8 cellular contexts compared by ENCODE assay signal in the genomic region with DNA sequence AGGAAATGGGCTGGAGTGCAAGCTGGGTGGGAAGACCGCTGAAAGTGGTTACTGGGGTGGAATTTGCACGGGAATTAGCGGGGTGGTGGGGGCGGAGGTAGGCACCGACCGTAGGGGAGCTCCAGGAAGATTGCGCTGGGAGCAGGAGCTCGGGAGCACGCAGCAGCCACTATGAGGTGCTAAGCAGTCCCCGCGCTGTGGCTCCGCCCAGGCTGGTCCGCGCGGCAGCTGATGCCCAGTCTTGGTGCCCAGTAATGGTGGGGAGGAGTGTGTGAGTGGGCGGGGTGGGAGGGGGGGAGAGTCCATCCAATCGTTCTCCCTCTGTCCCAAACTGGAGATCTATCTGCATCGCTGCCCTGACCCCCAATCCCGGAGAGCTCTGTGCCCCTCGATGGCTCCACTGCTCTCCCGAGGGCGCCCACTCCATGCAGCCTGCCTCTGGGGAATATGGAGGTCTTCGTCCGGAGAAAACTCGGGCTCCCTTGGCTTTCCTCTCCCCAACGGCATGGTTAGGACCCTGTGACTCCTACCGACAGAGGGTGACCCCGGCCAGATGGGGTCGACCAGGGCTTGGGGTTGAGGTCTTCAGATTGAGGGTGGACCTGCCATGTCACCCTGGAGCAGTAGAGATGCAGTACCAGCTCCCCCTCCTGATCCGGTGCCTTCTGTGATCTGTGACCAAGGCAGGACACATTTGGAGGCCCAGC. TPM values are rescaled to one million over a fixed set of nuclear protein-coding genes. Genes with fewer than 3 reads are reported as not detected.
DNase-seq lines count a peak whose midpoint lies in the region; ATAC-seq and TF ChIP-seq lines count a peak whose summit lies in the region.

No MANE protein-coding gene starts in this region.

- no peak for DNase-seq in CD4-positive, alpha-beta T cell
- DNase-seq in activated B cell treated with CpG ODN at 0.5 μM for 24 hours (no peak), left cardiac atrium (peak; percentile 56), dedifferentiated amniotic fluid mesenchymal stem cell (ENCODE audit: extremely low spot score) (no peak), SW 1271 (lab: John Stamatoyannopoulos, UW) (no peak), posterior vena cava (ENCODE audit: low spot score) (no peak)

- no peak overlapping the region for H3K9ac ChIP-seq in parathyroid adenoma

- peaks cover 9% of the 10 kb centered on the region for H3K4me1 ChIP-seq in parathyroid adenoma

- H3K27me3 Mint-ChIP-seq in CD4-positive, alpha-beta T cell: no peaks in the 10 kb centered on the region
- H3K27me3 Mint-ChIP-seq in activated B cell treated with CpG ODN at 0.5 μM for 24 hours: no peaks in the 10 kb centered on the region

- peak overlapping the region; percentile 90 for H3K4me3 Mint-ChIP-seq in CD4-positive, alpha-beta T cell
- peak overlapping the region; percentile 86 for H3K4me3 Mint-ChIP-seq in activated B cell treated with CpG ODN at 0.5 μM for 24 hours

- peak overlapping the region; percentile 78 for H2AFZ ChIP-seq in parathyroid adenoma

- no peaks in the 10 kb centered on the region for H3K36me3 ChIP-seq in parathyroid adenoma (ENCODE audit: control insufficient read depth, insufficient read depth, low read length)

- H3K27ac ChIP-seq in CD4-positive, alpha-beta T cell (ENCODE audit: low read depth, low read length): peak overlapping the region; percentile 62
- H3K27ac ChIP-seq in parathyroid adenoma: no peak overlapping the region

- POLR2A ChIA-PET in CD4-positive, alpha-beta T cell (lab: Charles Lee): interaction anchor here (0.8 to 4.7 kb wide), 14 partner anchors 9 to 1916 kb away, joined by 3 to 184 read pairs (median 8); partner anchors contain the start of genes DBNDD2, PCIF1, PIGT and SYS1
- POLR2A ChIA-PET in activated B cell treated with CpG ODN at 0.5 μM for 24 hours (lab: Charles Lee): interaction anchor here (0.6 to 4.7 kb wide), 8 partner anchors 11 to 90 kb away, joined by 3 to 46 read pairs (median 6); partner anchors contain the start of genes PIGT, SDC4 and SYS1

- ATAC-seq in CD4-positive, alpha-beta T cell (ENCODE audit: poor library complexity): no peak
- ATAC-seq in activated B cell treated with CpG ODN at 0.5 μM for 24 hours (ENCODE audit: low read depth): no peak
- ATAC-seq in left cardiac atrium: peak; percentile 83
- ATAC-seq in GM18511 (IDR thresholded peaks at IDR 0.05; ENCODE audit: unreplicated experiment): no peak

- TF ChIP-seq CTCF in CD4-positive, alpha-beta T cell (IDR thresholded peaks at IDR 0.05): no peak
- TF ChIP-seq CTCF in activated B cell treated with CpG ODN at 0.5 μM for 24 hours (IDR thresholded peaks at IDR 0.05) (no peak), parathyroid adenoma (IDR thresholded peaks at IDR 0.05) (no peak)

- no peaks in the 10 kb centered on the region for H3K9me3 Mint-ChIP-seq in CD4-positive, alpha-beta T cell
- no peaks in the 10 kb centered on the region for H3K9me3 Mint-ChIP-seq in activated B cell treated with CpG ODN at 0.5 μM for 24 hours

- CTCF ChIA-PET in CD4-positive, alpha-beta T cell (lab: Charles Lee): interaction anchor here (0.9 to 9.5 kb wide), 18 partner anchors 10 to 398 kb away, joined by 3 to 132 read pairs (median 5); partner anchors contain the start of genes PIGT and SYS1
- CTCF ChIA-PET in activated B cell treated with CpG ODN at 0.5 μM for 24 hours (lab: Charles Lee): interaction anchor here (1.2 to 22.9 kb wide), 15 partner anchors 10 to 399 kb away, joined by 3 to 534 read pairs (median 10); partner anchors contain the start of genes PIGT and SYS1

- H3K4me1 Mint-ChIP-seq in CD4-positive, alpha-beta T cell (ENCODE audit: low read depth): peaks cover 53% of the 10 kb centered on the region
- H3K4me1 Mint-ChIP-seq in activated B cell treated with CpG ODN at 0.5 μM for 24 hours: peaks cover 62% of the 10 kb centered on the region

- peak overlapping the region; percentile 96 for H3K27ac Mint-ChIP-seq in CD4-positive, alpha-beta T cell
- no peak overlapping the region for H3K27ac Mint-ChIP-seq in activated B cell treated with CpG ODN at 0.5 μM for 24 hours

- intact Hi-C loops in CD4-positive, alpha-beta T cell (cut with DNase I, micrococcal nuclease): loop anchor here (1.0 to 5.0 kb wide), 5 partner anchors 9 to 485 kb away; partner anchors contain the start of genes ACOT8 (in 1 of the 2), PIGT (in 1 of the 2), SYS1 (in 1 of the 2) and ZSWIM3 (in 1 of the 2)
- intact Hi-C loops in activated B cell treated with CpG ODN at 0.5 μM for 24 hours (cut with micrococcal nuclease): no loop called here
- intact Hi-C loops in left cardiac atrium (cut with DNase I): loop anchor here (5.0 kb wide), 3 partner anchors 50 to 400 kb away; no protein-coding TSS in a partner anchor
- intact Hi-C loops in posterior vena cava (cut with DNase I): loop anchor here (2.0 to 5.0 kb wide), 3 partner anchors 34 to 55 kb away; partner anchors contain the start of gene DBNDD2 (in 1 of the 2)

- no peak overlapping the region for H3K4me2 ChIP-seq in parathyroid adenoma (ENCODE audit: low read length)

- peaks cover 29% of the 10 kb centered on the region for H3K36me3 Mint-ChIP-seq in CD4-positive, alpha-beta T cell (ENCODE audit: low read depth)
- H3K36me3 Mint-ChIP-seq in activated B cell treated with CpG ODN at 0.5 μM for 24 hours (ENCODE audit: low read depth): peaks cover 22% of the 10 kb centered on the region

- no peak overlapping the region for H3K4me3 ChIP-seq in parathyroid adenoma (ENCODE audit: low read depth, low read length)

- peaks cover 10% of the 10 kb centered on the region for H3K79me2 ChIP-seq in parathyroid adenoma

- H3K27me3 ChIP-seq in CD4-positive, alpha-beta T cell (ENCODE audit: control insufficient read depth, insufficient read depth, low read length): no peaks in the 10 kb centered on the region
- no peaks in the 10 kb centered on the region for H3K27me3 ChIP-seq in parathyroid adenoma (ENCODE audit: control insufficient read depth, insufficient read depth, low read length)

- H3K9me3 ChIP-seq in CD4-positive, alpha-beta T cell (ENCODE audit: control insufficient read depth, low read length): no peaks in the 10 kb centered on the region
- H3K9me3 ChIP-seq in parathyroid adenoma (ENCODE audit: control insufficient read depth, low read length): no peaks in the 10 kb centered on the region

RNA-seq across cellular contexts. Expression of gene TP53TG5, which starts 5.3 kb away (rescaled TPM):
- total RNA-seq in CD4-positive, alpha-beta T cell: under 1 TPM in 1 of 2 experiments, not detected in 1; 0.36 TPM
- total RNA-seq in activated B cell treated with CpG ODN at 0.5 μM for 24 hours (not detected in 2 replicates), left cardiac atrium (1 to 10 TPM in 1 of 2 donors, under 1 TPM in 1; 0.68 to 2.0 TPM), posterior vena cava (1 to 10 TPM; 1.4 to 2.0 TPM)

RNA-seq across cellular contexts. Expression of gene SYS1, which starts 9.8 kb away (rescaled TPM):
- 100 to 1,000 TPM in 1 of 2 experiments, 10 to 100 TPM in 1; 94.8 to 107 TPM for total RNA-seq in CD4-positive, alpha-beta T cell
- total RNA-seq in activated B cell treated with CpG ODN at 0.5 μM for 24 hours (31.7 and 35.2 TPM in 2 replicates), left cardiac atrium (10 to 100 TPM; 23.4 to 24.1 TPM), posterior vena cava (10 to 100 TPM; 21.8 to 22.6 TPM)

RNA-seq across cellular contexts. Expression of gene SDC4, which starts 24.6 kb away (rescaled TPM):
- total RNA-seq in CD4-positive, alpha-beta T cell: 1 to 10 TPM; 1.0 to 1.1 TPM
- not detected in 2 replicates for total RNA-seq in activated B cell treated with CpG ODN at 0.5 μM for 24 hours
- total RNA-seq in left cardiac atrium: 100 to 1,000 TPM in 1 of 2 donors, 10 to 100 TPM in 1; 51.4 to 152 TPM
- total RNA-seq in posterior vena cava: 100 to 1,000 TPM in 1 of 2 donors, 10 to 100 TPM in 1; 85.7 to 104 TPM

RNA-seq across cellular contexts. Expression of gene DBNDD2, which starts 35.3 kb away (rescaled TPM):
- 10 to 100 TPM; 13.2 to 15.7 TPM for total RNA-seq in CD4-positive, alpha-beta T cell
- total RNA-seq in activated B cell treated with CpG ODN at 0.5 μM for 24 hours (2.6 and 2.7 TPM in 2 replicates), left cardiac atrium (100 to 1,000 TPM; 177 to 200 TPM), posterior vena cava (100 to 1,000 TPM; 119 to 141 TPM)

RNA-seq across cellular contexts. Expression of gene PIGT, which starts 43.1 kb away (rescaled TPM):
- total RNA-seq in CD4-positive, alpha-beta T cell: 100 to 1,000 TPM; 157 to 163 TPM
- total RNA-seq in activated B cell treated with CpG ODN at 0.5 μM for 24 hours: 65.8 and 74.5 TPM in 2 replicates
- total RNA-seq in left cardiac atrium: 100 to 1,000 TPM; 104 to 129 TPM
- total RNA-seq in posterior vena cava: 100 to 1,000 TPM; 120 to 138 TPM

Comparison
In these comparisons a context has a peak if more than half of its experiments do, and no peak if none do; other contexts are left out.
1. ATAC-seq: peak in left cardiac atrium (2 of 2); none in CD4-positive, alpha-beta T cell (single experiment), activated B cell treated with CpG ODN at 0.5 μM for 24 hours (single experiment) and GM18511 (single experiment).
2. RNA of gene SDC4, which starts 24.6 kb away (total RNA-seq): 51.4 to 152 TPM in left cardiac atrium and 85.7 to 104 TPM in posterior vena cava; 1.0 to 1.1 TPM in CD4-positive, alpha-beta T cell and not detected in activated B cell treated with CpG ODN at 0.5 μM for 24 hours; every median in the first group is over 10 times any median in the second.